ENCODE assay signal across 16 cellular contexts in the genomic region with DNA sequence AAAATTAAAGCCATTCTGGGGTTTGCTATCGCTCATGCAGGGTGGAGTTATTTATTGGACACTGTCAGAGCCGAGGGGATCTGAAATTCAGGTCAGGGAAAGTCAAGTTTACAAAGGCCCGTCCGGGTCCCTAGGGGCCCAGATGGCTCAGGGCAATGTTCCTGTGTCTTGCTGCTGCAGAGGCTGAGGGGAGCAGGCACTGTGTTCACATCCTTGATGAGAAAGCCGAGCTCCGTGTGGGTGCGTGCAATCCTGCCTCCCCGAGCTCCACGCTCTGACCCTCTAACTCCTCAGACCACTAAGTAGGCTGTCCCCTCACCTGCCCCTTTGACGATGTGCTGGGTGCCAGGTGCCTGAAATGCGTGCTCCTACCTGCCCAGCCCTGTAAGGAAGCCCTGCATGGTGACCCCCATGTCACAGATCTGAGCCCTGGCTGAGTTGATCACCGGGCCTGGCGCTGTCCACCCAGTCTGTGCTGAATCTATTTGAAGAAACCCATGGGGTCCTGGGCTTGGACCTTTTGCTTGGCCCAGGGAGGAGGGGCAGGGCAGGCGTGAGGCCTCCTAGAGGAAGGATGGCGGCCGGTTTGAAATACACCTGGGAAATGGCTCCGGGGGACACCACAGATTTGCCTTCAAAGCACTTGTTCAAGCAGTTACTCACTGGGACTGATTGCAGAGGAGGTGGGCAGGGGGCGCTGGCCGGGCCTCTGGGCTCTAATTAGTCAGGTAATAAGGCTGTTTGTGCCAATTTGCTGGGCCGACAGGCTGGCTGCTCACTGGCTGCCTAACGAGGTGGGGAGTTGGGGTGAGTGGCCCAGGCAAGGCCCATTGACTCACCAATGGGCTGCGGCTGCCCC.
A peak's percentile ranks its signal among the peaks of the same experiment; 100 is the strongest.
DNase-seq lines count a peak whose midpoint lies in the region; TF ChIP-seq lines count a peak whose summit lies in the region.
"Had no signal": no experiment of that assay in that cellular context is flagged by ENCODE, and none has a peak within 500 bp of the region (broad histone marks: within the 10 kb centered on the region; RNA-seq: fewer than 3 reads in every experiment).

No MANE protein-coding gene starts in this region.

- H3K4me1 ChIP-seq in BLaER1 treated with 17β-estradiol and CSF1 and Interleukin-3, amounts not matched to agents 10 nM and 100 nM = peaks cover 0 to 51% (median 37%) of the 10 kb centered on the region in 10 experiments; a peak in 15 of 20 replicates
- no peaks in the 10 kb centered on the region for H3K4me1 ChIP-seq in osteoblast (ENCODE audit: insufficient read depth, low read length)
- H3K4me1 ChIP-seq: SJCRH30 had no signal

- H3K9ac ChIP-seq in BLaER1 treated with 17β-estradiol and CSF1 and Interleukin-3, amounts not matched to agents 10 nM and 100 nM = no peak overlapping the region

- peaks cover 10 to 14% (median 12%) of the 10 kb centered on the region in 11 experiments for H3K9me3 ChIP-seq in BLaER1 treated with 17β-estradiol and CSF1 and Interleukin-3, amounts not matched to agents 10 nM and 100 nM (replicated peaks in 1 of 11)
- H3K9me3 ChIP-seq in osteoblast (ENCODE audit: low read depth, low read length) = no peaks in the 10 kb centered on the region
- H3K9me3 ChIP-seq: SJCRH30 had no signal

- peaks cover 0 to 12% (median 0%) of the 10 kb centered on the region in 11 experiments; a peak in 1 of 22 replicates for H4K20me1 ChIP-seq in BLaER1 treated with 17β-estradiol and CSF1 and Interleukin-3, amounts not matched to agents 10 nM and 100 nM
- H4K20me1 ChIP-seq in osteoblast (ENCODE audit: insufficient read depth, low read length) = no peaks in the 10 kb centered on the region

- no peaks in the 10 kb centered on the region for H3K36me3 ChIP-seq in BLaER1 treated with 17β-estradiol and CSF1 and Interleukin-3, amounts not matched to agents 10 nM and 100 nM
- no peaks in the 10 kb centered on the region for H3K36me3 ChIP-seq in osteoblast (ENCODE audit: insufficient read depth, low read length)
- H3K36me3 ChIP-seq: cardiac muscle cell, HAP-1, SJCRH30, transverse colon had no signal

- no peak for TF ChIP-seq EP300 in Ishikawa (IDR thresholded peaks at IDR 0.05; ENCODE audit: borderline replicate concordance)

- H3K27ac ChIP-seq in BLaER1 treated with 17β-estradiol and CSF1 and Interleukin-3, amounts not matched to agents 10 nM and 100 nM = no peak overlapping the region
- no peak overlapping the region for H3K27ac ChIP-seq in osteoblast (ENCODE audit: low read depth, low read length)
- H3K27ac ChIP-seq: cardiac muscle cell, HL-60, SJCRH30, transverse colon had no signal

- TF ChIP-seq RAD21 in Ishikawa (IDR thresholded peaks at IDR 0.05; ENCODE audit: low read depth) = no peak

- H3K79me2 ChIP-seq in osteoblast (ENCODE audit: insufficient read depth, low read length) = no peaks in the 10 kb centered on the region

- H3K27me3 ChIP-seq in BLaER1 treated with 17β-estradiol and CSF1 and Interleukin-3, amounts not matched to agents 10 nM and 100 nM = no peaks in the 10 kb centered on the region
- no peaks in the 10 kb centered on the region for H3K27me3 ChIP-seq in osteoblast (ENCODE audit: insufficient read depth, low read length)
- H3K27me3 ChIP-seq: cardiac muscle cell, SJCRH30 had no signal

- no peak for TF ChIP-seq CTCF in osteoblast (IDR thresholded peaks at IDR 0.05; ENCODE audit: extremely low read depth, low read depth, low read length)

- DNase-seq in islet precursor cell (peak; percentile 71), osteoblast (ENCODE audit: insufficient read length, low spot score, missing footprints) (peak; percentile 73), Kasumi-1 (lab: John Stamatoyannopoulos, UW) (no peak), SKM-1 (lab: John Stamatoyannopoulos, UW; ENCODE audit: unreplicated experiment) (no peak), HuH-7.5 (ENCODE audit: low spot score) (no peak)
- DNase-seq: activated B cell treated with CpG ODN at 0.5 μM for 24 hours, immature natural killer cell, mesenchymal stem cell had no signal

- no peak overlapping the region for H2AFZ ChIP-seq in osteoblast (ENCODE audit: low read length)

- peak overlapping the region in 6 of 11 experiments; percentile 19 to 81 (median 48); a peak in 8 of 22 replicates for H3K4me2 ChIP-seq in BLaER1 treated with 17β-estradiol and CSF1 and Interleukin-3, amounts not matched to agents 10 nM and 100 nM
- no peak overlapping the region for H3K4me2 ChIP-seq in osteoblast (ENCODE audit: insufficient read depth, low read length)

- H3K4me3 ChIP-seq in BLaER1 treated with 17β-estradiol and CSF1 and Interleukin-3, amounts not matched to agents 10 nM and 100 nM = no peak overlapping the region
- H3K4me3 ChIP-seq in osteoblast (ENCODE audit: insufficient read depth, low read length) = no peak overlapping the region
- H3K4me3 ChIP-seq: cardiac muscle cell, K562, SJCRH30, transverse colon had no signal

TF ChIP-seq in Ishikawa, 13 proteins besides CTCF, POLR2A, EP300 and RAD21:
- TF ChIP-seq ZBTB7A (IDR thresholded peaks at IDR 0.05; ENCODE audit: low read depth) (no peak), TCF12 (IDR thresholded peaks at IDR 0.05; ENCODE audit: low read depth) (no peak)
- TF ChIP-seq, protein P1, sequence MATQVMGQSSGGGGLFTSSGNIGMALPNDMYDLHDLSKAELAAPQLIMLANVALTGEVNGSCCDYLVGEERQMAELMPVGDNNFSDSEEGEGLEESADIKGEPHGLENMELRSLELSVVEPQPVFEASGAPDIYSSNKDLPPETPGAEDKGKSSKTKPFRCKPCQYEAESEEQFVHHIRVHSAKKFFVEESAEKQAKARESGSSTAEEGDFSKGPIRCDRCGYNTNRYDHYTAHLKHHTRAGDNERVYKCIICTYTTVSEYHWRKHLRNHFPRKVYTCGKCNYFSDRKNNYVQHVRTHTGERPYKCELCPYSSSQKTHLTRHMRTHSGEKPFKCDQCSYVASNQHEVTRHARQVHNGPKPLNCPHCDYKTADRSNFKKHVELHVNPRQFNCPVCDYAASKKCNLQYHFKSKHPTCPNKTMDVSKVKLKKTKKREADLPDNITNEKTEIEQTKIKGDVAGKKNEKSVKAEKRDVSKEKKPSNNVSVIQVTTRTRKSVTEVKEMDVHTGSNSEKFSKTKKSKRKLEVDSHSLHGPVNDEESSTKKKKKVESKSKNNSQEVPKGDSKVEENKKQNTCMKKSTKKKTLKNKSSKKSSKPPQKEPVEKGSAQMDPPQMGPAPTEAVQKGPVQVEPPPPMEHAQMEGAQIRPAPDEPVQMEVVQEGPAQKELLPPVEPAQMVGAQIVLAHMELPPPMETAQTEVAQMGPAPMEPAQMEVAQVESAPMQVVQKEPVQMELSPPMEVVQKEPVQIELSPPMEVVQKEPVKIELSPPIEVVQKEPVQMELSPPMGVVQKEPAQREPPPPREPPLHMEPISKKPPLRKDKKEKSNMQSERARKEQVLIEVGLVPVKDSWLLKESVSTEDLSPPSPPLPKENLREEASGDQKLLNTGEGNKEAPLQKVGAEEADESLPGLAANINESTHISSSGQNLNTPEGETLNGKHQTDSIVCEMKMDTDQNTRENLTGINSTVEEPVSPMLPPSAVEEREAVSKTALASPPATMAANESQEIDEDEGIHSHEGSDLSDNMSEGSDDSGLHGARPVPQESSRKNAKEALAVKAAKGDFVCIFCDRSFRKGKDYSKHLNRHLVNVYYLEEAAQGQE (IDR thresholded peaks at IDR 0.05; ENCODE audit: low read depth) = peak; percentile 83

Comparison
In these comparisons a context has a peak if more than half of its experiments do, and no peak if none do; other contexts are left out.
1. DNase-seq: peak in islet precursor cell (single experiment) and osteoblast (single experiment); none in Kasumi-1 (0 of 2), SKM-1 (single experiment) and HuH-7.5 (single experiment).